22 cellular contexts compared by ENCODE assay signal in genomic region chr21:29115899-29116298, GRCh38. TPM values are rescaled to one million over a fixed set of nuclear protein-coding genes. Genes with fewer than 3 reads are reported as not detected.
A peak's percentile ranks its signal among the peaks of the same experiment; 100 is the strongest.
DNase-seq lines count a peak whose midpoint lies in the region; ATAC-seq, FAIRE-seq and TF ChIP-seq lines count a peak whose summit lies in the region.
"Had no signal": no experiment of that assay in that cellular context is flagged by ENCODE, and none has a peak within 500 bp of the region (broad histone marks: within the 10 kb centered on the region; RNA-seq: fewer than 3 reads in every experiment).

No MANE protein-coding gene starts in this region.

- peak; percentile 56 for FAIRE-seq in GM19239 (lab: Jason Lieb, UNC)
- FAIRE-seq: A549, D721Med, RCC 7860 had no signal

- no peaks in the 10 kb centered on the region for H4K20me1 ChIP-seq in IMR-90 (ENCODE audit: insufficient read depth, low read length)

- H3K9ac ChIP-seq in IMR-90 (ENCODE audit: low read depth, low read length) = no peak overlapping the region

- H3K4me2 ChIP-seq in IMR-90 (ENCODE audit: low read depth, low read length) = no peak overlapping the region
- H3K4me2 ChIP-seq: A549 had no signal

- H3K27ac Mint-ChIP-seq in chondrocyte (ENCODE audit: unreplicated experiment) = peak overlapping the region; percentile 60
- H3K27ac Mint-ChIP-seq in nephron progenitor cell = peak overlapping the region; percentile 87

- peak overlapping the region in 1 of 2 experiments; percentile 21; a peak in 1 of 4 replicates for H4K8ac ChIP-seq in IMR-90 (ENCODE audit: low read depth in 2 of 2, low read length in 2 of 2)

- TF ChIP-seq POLR2A in IMR-90 (IDR thresholded peaks at IDR 0.05; ENCODE audit: low read depth, low read length) = no peak

- H4K91ac ChIP-seq in IMR-90 (ENCODE audit: insufficient read depth, low read depth, low read length) = no peak overlapping the region; the same call in 1 of the 2 replicates

- peak overlapping the region; percentile 83 for H2BK5ac ChIP-seq in IMR-90 (ENCODE audit: low read depth, low read length, poor library complexity, severe bottlenecking)

- TF ChIP-seq CTCF in IMR-90 (conservative IDR thresholded peaks at IDR 0.05; ENCODE audit: low read depth, low read length) = no peak
- TF ChIP-seq CTCF in chondrocyte (IDR thresholded peaks at IDR 0.05) = no peak
- TF ChIP-seq CTCF in nephron progenitor cell (IDR thresholded peaks at IDR 0.05) = no peak

- no peak overlapping the region for H3K56ac ChIP-seq in IMR-90 (ENCODE audit: extremely low read depth, insufficient read depth, low read length)

- no peak overlapping the region; the same call in 1 of the 2 replicates for H2AK5ac ChIP-seq in IMR-90 (ENCODE audit: low read depth, low read length)

- no peak overlapping the region for H2AFZ ChIP-seq in IMR-90 (replicated peaks; ENCODE audit: low read length, poor library complexity)

- H3K9me1 ChIP-seq in IMR-90 (ENCODE audit: insufficient read depth, low read length) = peaks cover 3% of the 10 kb centered on the region; the same call in 1 of the 2 replicates

- H3K36me3 ChIP-seq in IMR-90 (ENCODE audit: control insufficient read depth, insufficient read depth, low read length) = no peaks in the 10 kb centered on the region
- H3K36me3 ChIP-seq: BE2C, SJSA1 had no signal

- ATAC-seq in IMR-90 (ENCODE audit: low read depth) = no peak
- no peak for ATAC-seq in HG02588 (IDR thresholded peaks at IDR 0.05; ENCODE audit: unreplicated experiment)
- ATAC-seq: A549 had no signal

- H3K36me3 Mint-ChIP-seq in chondrocyte (ENCODE audit: low read depth) = no peaks in the 10 kb centered on the region
- no peaks in the 10 kb centered on the region for H3K36me3 Mint-ChIP-seq in nephron progenitor cell (ENCODE audit: low read depth)

- H3K18ac ChIP-seq in IMR-90 (ENCODE audit: low read depth, low read length) = no peak overlapping the region

- no peak overlapping the region for H2AK9ac ChIP-seq in IMR-90 (replicated peaks; ENCODE audit: low read depth, low read length, poor library complexity)

- peak overlapping the region; percentile 82; the same call in 1 of the 2 replicates for H2BK120ac ChIP-seq in IMR-90 (ENCODE audit: low read depth, low read length)

- peak overlapping the region; percentile 74; the same call in 1 of the 2 replicates for H2BK20ac ChIP-seq in IMR-90 (ENCODE audit: low read depth, low read length)

- intact Hi-C loops in IMR-90 (cut with micrococcal nuclease) = no loop called here

- no peak overlapping the region for H3K27ac ChIP-seq in IMR-90 (ENCODE audit: insufficient read depth, low read length)
- H3K27ac ChIP-seq: A549, SJSA1 had no signal

- H3K4me1 Mint-ChIP-seq in chondrocyte (ENCODE audit: low read depth) (peaks cover 33% of the 10 kb centered on the region), nephron progenitor cell (peaks cover 31% of the 10 kb centered on the region)

- H2BK15ac ChIP-seq in IMR-90 (ENCODE audit: low read depth, low read length) = peak overlapping the region; percentile 88; the same call in 1 of the 3 replicates

- TF ChIP-seq RAD21 in IMR-90 (IDR thresholded peaks at IDR 0.05; ENCODE audit: low read length) = no peak

- H3K9me3 ChIP-seq in IMR-90 (ENCODE audit: control insufficient read depth, insufficient read depth, low read length) = no peaks in the 10 kb centered on the region
- H3K9me3 ChIP-seq: A549, BE2C, SJSA1 had no signal

- no peak for DNase-seq in GM19239 (ENCODE audit: insufficient read length, low spot score)
- DNase-seq in IMR-90 = peak; percentile 11
- no peak for DNase-seq in chondrocyte (ENCODE audit: low spot score)
- no peak for DNase-seq in nephron progenitor cell
- DNase-seq in DMS 273 treated with DMSO at 0.1 percent for 48 hours (lab: John Stamatoyannopoulos, UW) = no peak
- DNase-seq in SK-N-DZ (ENCODE audit: low spot score) = no peak
- DNase-seq: BE2C; DMS79; GOT3; KG1; NCI-H1105; NCI-H146; NCI-H2029 treated with DMSO at 0.1 percent for 48 hours; NCI-H226; NCI-H524; NCI-H774; NK-92 treated with Interleukin-12 subunit alpha and Interleukin-12 subunit beta, amount 100 ng/mL, for 24 hours had no signal

- no peak overlapping the region for H4K5ac ChIP-seq in IMR-90 (ENCODE audit: low read depth, low read length)

- POLR2A ChIA-PET in IMR-90 (lab: Charles Lee; ENCODE audit: unreplicated experiment) = no interaction called here

- H3K27me3 ChIP-seq in IMR-90 (ENCODE audit: control insufficient read depth, insufficient read depth, low read length) = no peaks in the 10 kb centered on the region
- H3K27me3 ChIP-seq: SJSA1 had no signal

- H3K14ac ChIP-seq in IMR-90 (replicated peaks; ENCODE audit: low read depth, low read length) = peak overlapping the region; percentile 84

- H3K4me3 Mint-ChIP-seq in chondrocyte (ENCODE audit: unreplicated experiment) (no peak overlapping the region), nephron progenitor cell (no peak overlapping the region)

- CTCF ChIA-PET in IMR-90 (lab: Yijun Ruan, JAX) = interaction anchor here (1.0 to 2.0 kb wide), 3 partner anchors 10 to 361 kb away, joined by 3 to 7 read pairs (median 5); no protein-coding TSS in a partner anchor

- dilution Hi-C loops in IMR-90 (cut with HindIII; ENCODE audit: low sequenced_read_pairs, unreplicated experiment) = no loop called here

- H3K4me3 ChIP-seq in IMR-90 (ENCODE audit: insufficient read depth, low read depth, low read length) = no peak overlapping the region
- H3K4me3 ChIP-seq: A549, SJSA1 had no signal

- H3K9me3 Mint-ChIP-seq in chondrocyte (ENCODE audit: low read depth) (no peaks in the 10 kb centered on the region), nephron progenitor cell (peaks cover 4% of the 10 kb centered on the region)

- no CpG with 5 or more reads among the region's 8 CpGs for WGBS in IMR-90 (ENCODE audit: extremely low coverage in 2 of 2, insufficient read length in 1 of 2), 2 experiments

- no peak overlapping the region for H3K23ac ChIP-seq in IMR-90 (ENCODE audit: low read depth, low read length)

- H3K4me1 ChIP-seq in IMR-90 (ENCODE audit: control insufficient read depth, insufficient read depth, low read length) = peaks cover 4% of the 10 kb centered on the region; the same call in 1 of the 2 replicates
- H3K4me1 ChIP-seq: BE2C had no signal

- in situ Hi-C loops in IMR-90 (cut with MboI; ENCODE audit: low sequenced_read_pairs) = no loop called here

- H3K27me3 Mint-ChIP-seq in chondrocyte (ENCODE audit: low read depth) (no peaks in the 10 kb centered on the region), nephron progenitor cell (ENCODE audit: low read depth, poor library complexity) (no peaks in the 10 kb centered on the region)

- 0 out of 4 replicates have a peak, but pooled peaks cover 0 to 4% of the 10 kb centered on the region in 2 experiments for H3K79me1 ChIP-seq in IMR-90 (ENCODE audit: low read depth in 1 of 2, low read length in 2 of 2)

- no peak overlapping the region; the same call in 1 of the 2 replicates for H3K4ac ChIP-seq in IMR-90 (ENCODE audit: low read depth, low read length)

- BruUV-seq in IMR-90 (replicated peaks; lab: Mats Ljungman, UMichigan) = no TSS peak

TF ChIP-seq in IMR-90, 13 proteins besides CTCF, POLR2A, EP300 and RAD21:
- TF ChIP-seq SMC3 (IDR thresholded peaks at IDR 0.05; ENCODE audit: low read depth, low read length) = no peak
- no peak for TF ChIP-seq NFE2L2 (IDR thresholded peaks at IDR 0.05; ENCODE audit: low read depth, low read length)
- TF ChIP-seq MAFK (IDR thresholded peaks at IDR 0.05; ENCODE audit: low read depth, low read length) = peak; percentile 28; the same call in 1 of the 2 replicates
- TF ChIP-seq RCOR1 (IDR thresholded peaks at IDR 0.05; ENCODE audit: insufficient replicate concordance, low read length) = no peak

RNA-seq across cellular contexts. Expression of gene MAP3K7CL, which starts 14.5 kb away (rescaled TPM):
- total RNA-seq in IMR-90 (2012; rRNA removed) = 21.0 and 25.3 TPM in 2 replicates
- 21.8 and 22.3 TPM in 2 replicates for polyA plus RNA-seq in IMR-90 (2012; rRNA removed)
- polyA plus RNA-seq in IMR-90 (2012; cell fraction: cytosol; rRNA removed) = 10.0 and 17.0 TPM in 2 replicates
- polyA plus RNA-seq in IMR-90 (2012; cell fraction: nucleus; rRNA removed; ENCODE audit: low replicate concordance) = 7.6 and 12.0 TPM in 2 replicates
- 12.8 to 99.2 TPM (median 93.1 TPM) in 3 replicates for total RNA-seq in chondrocyte
- 0.80 and 1.5 TPM in 2 replicates for polyA plus RNA-seq in SK-N-DZ (2014; cell fraction: cytosol; rRNA removed)
- polyA plus RNA-seq in SK-N-DZ (2014; cell fraction: nucleus; rRNA removed) = 1.1 and 2.1 TPM in 2 replicates

RNA-seq across cellular contexts. Expression of gene CCT8, which starts 42.5 kb away (rescaled TPM):
- total RNA-seq in IMR-90 (2012; rRNA removed) = 192 and 286 TPM in 2 replicates
- polyA plus RNA-seq in IMR-90 (2012; rRNA removed) = 147 and 172 TPM in 2 replicates
- polyA plus RNA-seq in IMR-90 (2012; cell fraction: cytosol; rRNA removed) = 19.9 and 42.9 TPM in 2 replicates
- 9.3 and 70.2 TPM in 2 replicates for polyA plus RNA-seq in IMR-90 (2012; cell fraction: nucleus; rRNA removed; ENCODE audit: low replicate concordance)
- total RNA-seq in chondrocyte = 126 to 132 TPM (median 127 TPM) in 3 replicates
- polyA plus RNA-seq in SK-N-DZ (2014; cell fraction: cytosol; rRNA removed) = 337 and 354 TPM in 2 replicates
- 193 and 255 TPM in 2 replicates for polyA plus RNA-seq in SK-N-DZ (2014; cell fraction: nucleus; rRNA removed)
